ENCODE assay signal across 16 cellular contexts in the genomic region with DNA sequence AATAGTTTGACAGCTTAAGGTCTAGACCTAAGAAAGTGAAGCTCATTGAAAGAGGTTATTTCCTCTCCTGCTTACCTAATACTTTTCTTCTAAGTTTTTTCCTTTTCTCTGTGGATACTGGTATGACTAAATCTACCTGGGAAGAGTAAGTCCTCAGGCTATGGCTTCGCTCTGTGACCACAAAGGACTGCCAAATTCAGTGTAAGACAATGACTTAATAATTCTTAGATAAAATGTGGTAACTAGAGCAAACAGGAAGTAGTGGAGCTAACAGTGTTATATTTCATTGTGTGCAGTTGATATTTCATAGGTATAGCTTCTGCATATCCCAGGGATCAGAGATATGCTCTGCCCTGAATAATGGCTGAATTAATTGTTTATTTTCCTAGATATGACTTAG.
DNase-seq lines count a peak whose midpoint lies in the region; ATAC-seq, FAIRE-seq and TF ChIP-seq lines count a peak whose summit lies in the region.
"Had no signal": no experiment of that assay in that cellular context is flagged by ENCODE, and none has a peak within 500 bp of the region (broad histone marks: within the 10 kb centered on the region; RNA-seq: fewer than 3 reads in every experiment).

No MANE protein-coding gene starts in this region.

- intact Hi-C loops in activated CD4-positive, alpha-beta memory T cell treated with anti-CD3 and anti-CD28 coated beads for 36 hours (cut with micrococcal nuclease), result no loop called here

- no peaks in the 10 kb centered on the region for H3K36me3 Mint-ChIP-seq in activated CD4-positive, alpha-beta memory T cell treated with anti-CD3 and anti-CD28 coated beads for 36 hours
- no peaks in the 10 kb centered on the region for H3K36me3 Mint-ChIP-seq in glutamatergic neuron (ENCODE audit: unreplicated experiment)

- H3K9me3 Mint-ChIP-seq in activated CD4-positive, alpha-beta memory T cell treated with anti-CD3 and anti-CD28 coated beads for 36 hours, result no peaks in the 10 kb centered on the region
- no peaks in the 10 kb centered on the region for H3K9me3 Mint-ChIP-seq in glutamatergic neuron (ENCODE audit: unreplicated experiment)
- H3K9me3 Mint-ChIP-seq: activated T-helper 2 cell treated with anti-CD3 and anti-CD28 coated beads, Interferon-gamma antibody, Interleukin-2, Interleukin-4, amounts not matched to agents 10 μg/mL and 5 μg/mL and 100 μg/mL, durations not matched to agents 14 hours and 24 hours and 36 hours had no signal

- H3K27ac ChIP-seq in epithelial cell of prostate, result peak overlapping the region; percentile 0
- H3K27ac ChIP-seq: vagina had no signal

- peaks cover 12% of the 10 kb centered on the region for H3K4me1 Mint-ChIP-seq in activated CD4-positive, alpha-beta memory T cell treated with anti-CD3 and anti-CD28 coated beads for 36 hours (ENCODE audit: low read depth)
- peaks cover 13% of the 10 kb centered on the region for H3K4me1 Mint-ChIP-seq in glutamatergic neuron (ENCODE audit: low read depth, unreplicated experiment)

- no peaks in the 10 kb centered on the region for H3K27me3 Mint-ChIP-seq in activated CD4-positive, alpha-beta memory T cell treated with anti-CD3 and anti-CD28 coated beads for 36 hours
- peaks cover 4% of the 10 kb centered on the region for H3K27me3 Mint-ChIP-seq in glutamatergic neuron (ENCODE audit: unreplicated experiment)

- FAIRE-seq in GM12891 (lab: Jason Lieb, UNC), result no peak

- no peak for TF ChIP-seq CTCF in glutamatergic neuron (IDR thresholded peaks at IDR 0.05; ENCODE audit: partially characterized antibody, unreplicated experiment)

- peak; percentile 44 for ATAC-seq in GM19351 (IDR thresholded peaks at IDR 0.05; ENCODE audit: unreplicated experiment)
- ATAC-seq in HG02588 (IDR thresholded peaks at IDR 0.05; ENCODE audit: unreplicated experiment), result no peak

- DNase-seq in AML-193 (lab: John Stamatoyannopoulos, UW), result peak; percentile 79 to 81
- peak; percentile 38 for DNase-seq in M059J (ENCODE audit: low read depth)
- peak; percentile 81 for DNase-seq in epithelial cell of prostate (ENCODE audit: low read depth, low spot score)
- no peak for DNase-seq in activated CD4-positive, alpha-beta memory T cell treated with anti-CD3 and anti-CD28 coated beads for 36 hours
- no peak for DNase-seq in glutamatergic neuron
- DNase-seq in GM12891 (ENCODE audit: insufficient read length, low spot score), result no peak
- DNase-seq: BE2C; foreskin fibroblast; HFFc6; NCI-H1092; RPMI8226; stimulated activated CD4-positive, alpha-beta T cell treated with anti-CD3 and anti-CD28 coated beads, Interleukin-2, amount 100 ng/mL, for 24 hours had no signal

- POLR2A ChIA-PET in activated CD4-positive, alpha-beta memory T cell treated with anti-CD3 and anti-CD28 coated beads for 36 hours (lab: Charles Lee), result no interaction called here

- CTCF ChIA-PET in activated CD4-positive, alpha-beta memory T cell treated with anti-CD3 and anti-CD28 coated beads for 36 hours (lab: Charles Lee), result no interaction called here

- H3K27ac Mint-ChIP-seq in activated CD4-positive, alpha-beta memory T cell treated with anti-CD3 and anti-CD28 coated beads for 36 hours, result no peak overlapping the region
- H3K27ac Mint-ChIP-seq in glutamatergic neuron (ENCODE audit: unreplicated experiment), result no peak overlapping the region
- H3K27ac Mint-ChIP-seq: activated T-helper 2 cell treated with anti-CD3 and anti-CD28 coated beads, Interferon-gamma antibody, Interleukin-2, Interleukin-4, amounts not matched to agents 10 μg/mL and 5 μg/mL and 100 μg/mL, durations not matched to agents 14 hours and 24 hours and 36 hours; HFFc6 had no signal

- no peak overlapping the region for H3K4me3 Mint-ChIP-seq in activated CD4-positive, alpha-beta memory T cell treated with anti-CD3 and anti-CD28 coated beads for 36 hours
- no peak overlapping the region for H3K4me3 Mint-ChIP-seq in glutamatergic neuron (ENCODE audit: unreplicated experiment)
- H3K4me3 Mint-ChIP-seq: HFFc6 had no signal

- no peak for TF ChIP-seq POLR2A in GM12891 (IDR thresholded peaks at IDR 0.05; ENCODE audit: low read depth, low read length)

TF ChIP-seq in GM12891, 5 proteins besides CTCF, POLR2A, EP300 and RAD21:
- TF ChIP-seq POLR2AphosphoS5 (IDR thresholded peaks at IDR 0.05; ENCODE audit: low read depth, low read length) (no peak), SPI1 (IDR thresholded peaks at IDR 0.05; ENCODE audit: low read depth, low read length) (no peak), POU2F2 (IDR thresholded peaks at IDR 0.05; ENCODE audit: low read depth, low read length) (no peak), PAX5 (IDR thresholded peaks at IDR 0.05; ENCODE audit: insufficient read depth, low read length, severe bottlenecking) (no peak), TAF1 (IDR thresholded peaks at IDR 0.05; ENCODE audit: low read depth, low read length) (no peak)

Comparison
In these comparisons a context has a peak if more than half of its experiments do, and no peak if none do; other contexts are left out.
1. DNase-seq: peak in AML-193 (2 of 2), M059J (single experiment) and epithelial cell of prostate (single experiment); none in activated CD4-positive, alpha-beta memory T cell treated with anti-CD3 and anti-CD28 coated beads for 36 hours (single experiment), glutamatergic neuron (single experiment) and GM12891 (single experiment).